Comparison of ENCODE assay signal across 24 cellular contexts in genomic region chr14:56135001-56135400, GRCh38. TPM values are rescaled to one million over a fixed set of nuclear protein-coding genes. Genes with fewer than 3 reads are reported as not detected.
DNase-seq lines count a peak whose midpoint lies in the region; ATAC-seq, FAIRE-seq and TF ChIP-seq lines count a peak whose summit lies in the region.
"Had no signal": no experiment of that assay in that cellular context is flagged by ENCODE, and none has a peak within 500 bp of the region (broad histone marks: within the 10 kb centered on the region; RNA-seq: fewer than 3 reads in every experiment).

No MANE protein-coding gene starts in this region.

- no peaks in the 10 kb centered on the region for H3K36me3 ChIP-seq in suprapubic skin
- H3K36me3 ChIP-seq: esophagus squamous epithelium, HAP-1, SJSA1 had no signal

- TF ChIP-seq EP300 in suprapubic skin (IDR thresholded peaks at IDR 0.05) = no peak

- WGBS in suprapubic skin = 49% methylated on average over 5 of the region's 5 CpGs

- no peaks in the 10 kb centered on the region for H3K9me3 ChIP-seq in suprapubic skin
- H3K9me3 ChIP-seq: esophagus squamous epithelium, HAP-1, SJSA1 had no signal

- H3K27me3 ChIP-seq in suprapubic skin = no peaks in the 10 kb centered on the region
- H3K27me3 ChIP-seq: esophagus squamous epithelium, SJSA1 had no signal

- H3K4me3 ChIP-seq in choroid plexus epithelial cell (ENCODE audit: low read depth, low read length) (no peak overlapping the region), suprapubic skin (no peak overlapping the region)
- H3K4me3 ChIP-seq: esophagus squamous epithelium, HAP-1, PC-9, SJSA1, skin epidermis had no signal

- TF ChIP-seq POLR2A in suprapubic skin (IDR thresholded peaks at IDR 0.05) = no peak

- ATAC-seq in GM18870 (IDR thresholded peaks at IDR 0.05; ENCODE audit: unreplicated experiment) (no peak), GM21390 (IDR thresholded peaks at IDR 0.05; ENCODE audit: unreplicated experiment) (no peak)
- ATAC-seq: effector memory CD8-positive, alpha-beta T cell; left lobe of liver had no signal

- peak; percentile 33 for FAIRE-seq in HTR-8/SVneo (lab: Jason Lieb, UNC)

- DNase-seq in HTR-8/SVneo (ENCODE audit: insufficient read length, low spot score) = no peak
- DNase-seq in NCI-H69 (lab: John Stamatoyannopoulos, UW) = peak; percentile 53
- DNase-seq in choroid plexus epithelial cell (ENCODE audit: low read depth) = no peak
- DNase-seq in suprapubic skin (ENCODE audit: low spot score in 2 of 2) = no peak
- DNase-seq in activated CD4-positive, alpha-beta T cell treated with anti-CD3 and anti-CD28 coated beads for 48 hours = no peak
- DNase-seq: activated naive CD4-positive, alpha-beta T cell treated with Interleukin-2 at 50 U/mL for 16 hours; activated T-cell treated with anti-CD3 and anti-CD28 coated beads, Interleukin-2, amount 50 U/mL, for 24 hours; anterior cingulate cortex; COR-L47; effector memory CD8-positive, alpha-beta T cell; esophagus squamous epithelium; MV-4-11; NCI-H1930; NCI-H774; PC-9; stimulated activated naive CD4-positive, alpha-beta T cell treated with Interleukin-2 at 50 U/mL for 16 hours; trophoblast cell had no signal

- H3K27ac ChIP-seq in suprapubic skin = peak overlapping the region; percentile 18
- H3K27ac ChIP-seq: esophagus squamous epithelium, KMS-11, PC-9, SJSA1, skin epidermis had no signal

- TF ChIP-seq CTCF in choroid plexus epithelial cell (conservative IDR thresholded peaks at IDR 0.05; ENCODE audit: low read depth, low read length) (peak; percentile 6), suprapubic skin (IDR thresholded peaks at IDR 0.05) (no peak)

- H3K4me1 ChIP-seq in suprapubic skin = peaks cover 59% of the 10 kb centered on the region

RNA-seq across cellular contexts. Expression of gene PELI2, which starts 16.8 kb away (rescaled TPM):
- 10 to 100 TPM in 3 of 4 donors, 1 to 10 TPM in 1; 6.9 to 19.4 (median 12.6) TPM for total RNA-seq in suprapubic skin
